In genomic region chrX:130167040-130167439, GRCh38 we compare ENCODE assay signal across 1 cellular context.
TF ChIP-seq lines count a peak whose summit lies in the region.

No MANE protein-coding gene starts in this region.

TF ChIP-seq in K562, 482 proteins besides CTCF, POLR2A, EP300 and RAD21:
- TF ChIP-seq RBFOX2 (IDR thresholded peaks at IDR 0.05; ENCODE audit: low read depth, low read length) (0 out of 2 replicates have a peak, but pooled peaks have one; percentile 18), ZNF232 (CRISPR knock-in tag; IDR thresholded peaks at IDR 0.05) (no peak), DLX4 (CRISPR knock-in tag; IDR thresholded peaks at IDR 0.05) (no peak), FUS (optimal IDR thresholded peaks at IDR 0.05; ENCODE audit: low read depth, low read length) (no peak), ZC3H11A (IDR thresholded peaks at IDR 0.05; ENCODE audit: low read depth, low read length) (no peak), ZFX (CRISPR knock-in tag; IDR thresholded peaks at IDR 0.05) (no peak)
